Comparison of ENCODE assay signal across 23 cellular contexts in the genomic region with DNA sequence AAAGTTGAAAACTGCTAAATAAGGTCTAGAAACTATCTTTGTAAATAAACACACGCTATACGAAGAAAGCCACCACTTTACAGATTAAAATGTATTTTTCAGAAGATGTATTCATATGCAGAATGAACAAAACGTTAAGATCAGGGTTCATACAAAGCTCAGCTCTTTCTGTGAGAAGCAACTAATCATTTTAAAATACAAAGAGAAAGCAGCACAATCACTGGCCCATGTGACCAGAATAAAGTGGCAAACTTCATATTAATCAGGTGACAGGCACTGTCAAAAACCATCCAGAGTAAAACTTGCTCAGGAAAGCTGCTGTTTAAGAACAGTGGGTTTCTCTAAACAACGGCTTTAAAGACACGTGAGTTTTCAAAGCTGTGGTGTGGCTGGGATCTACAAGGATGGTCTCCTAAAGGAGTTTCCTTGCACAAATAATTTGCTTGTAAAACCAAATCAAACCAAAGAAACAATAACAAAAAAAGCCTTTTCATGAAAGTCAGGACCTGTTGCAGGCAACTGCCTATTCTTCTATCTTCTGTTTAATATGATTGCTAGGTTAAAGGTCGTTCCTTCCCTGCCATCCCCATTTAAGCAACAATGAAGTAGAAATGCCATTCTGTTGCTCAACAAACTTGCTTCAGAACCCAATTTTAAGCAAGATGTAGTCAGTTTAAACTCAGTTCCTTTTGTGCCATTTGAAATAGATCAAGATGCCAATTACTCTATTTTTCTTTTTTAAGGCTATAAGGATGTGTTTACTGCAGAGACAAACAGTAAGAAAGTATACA. TPM values are rescaled to one million over a fixed set of nuclear protein-coding genes. Genes with fewer than 3 reads are reported as not detected.
DNase-seq lines count a peak whose midpoint lies in the region; ATAC-seq and TF ChIP-seq lines count a peak whose summit lies in the region.
"Had no signal": no experiment of that assay in that cellular context is flagged by ENCODE, and none has a peak within 500 bp of the region (broad histone marks: within the 10 kb centered on the region; RNA-seq: fewer than 3 reads in every experiment).

No MANE protein-coding gene starts in this region.

- peaks cover 84% of the 10 kb centered on the region for H3K79me2 ChIP-seq in MM.1S (ENCODE audit: low read length)

- H3K4me3 ChIP-seq in MM.1S (ENCODE audit: low read length): no peak overlapping the region
- H3K4me3 ChIP-seq: tibial artery had no signal

- H3K4me1 ChIP-seq in MM.1S (ENCODE audit: low read length): peaks cover 13% of the 10 kb centered on the region; the same call in 1 of the 2 replicates

- DNase-seq in SIG-M5 treated with dmso at 0.1 percent for 504 hours (lab: John Stamatoyannopoulos, UW; ENCODE audit: unreplicated experiment): peak; percentile 24
- DNase-seq in SIG-M5 (lab: John Stamatoyannopoulos, UW): no peak
- DNase-seq in MM.1S: no peak
- DNase-seq in fibroblast of peridontal ligament (ENCODE audit: extremely low read depth): peak; percentile 40
- DNase-seq in pons (ENCODE audit: low spot score): peak; percentile 17
- no peak for DNase-seq in dermis blood vessel endothelial cell
- DNase-seq: activated CD4-positive, alpha-beta T cell treated with anti-CD3 and anti-CD28 coated beads for 1 hour; activated gamma-delta T cell treated with Interleukin-2 at 50 U/mL for 16 hours; aorta; cerebellar nuclear complex; effector memory CD8-positive, alpha-beta T cell; islet precursor cell; KG1; NCI-H1092 treated with DMSO at 0.1 percent for 48 hours; NCI-H2107; NCI-H510A treated with DMSO at 0.1 percent for 48 hours; right cardiac atrium; stimulated activated naive CD4-positive, alpha-beta T cell; T-helper 9 cell; tibial artery had no signal

- no peaks in the 10 kb centered on the region for H3K27me3 ChIP-seq in MM.1S (replicated peaks; ENCODE audit: insufficient read depth, low read length)
- H3K27me3 ChIP-seq: tibial artery had no signal

- H3K9ac ChIP-seq in MM.1S (ENCODE audit: low read length): no peak overlapping the region

- peaks cover 4% of the 10 kb centered on the region; the same call in 1 of the 2 replicates for H3K36me3 ChIP-seq in MM.1S (replicated peaks; ENCODE audit: insufficient read depth, low read length)

- no peak for TF ChIP-seq CTCF in MM.1S (IDR thresholded peaks at IDR 0.05; ENCODE audit: low read length)

- peak overlapping the region; percentile 2; the same call in 1 of the 2 replicates for H3K27ac ChIP-seq in MM.1S (ENCODE audit: low read length)
- H3K27ac ChIP-seq: C4-2B, tibial artery had no signal

- H3K9me2 ChIP-seq in MM.1S (replicated peaks; ENCODE audit: insufficient read depth, low read length): no peaks in the 10 kb centered on the region

- no peak overlapping the region for H2AFZ ChIP-seq in MM.1S (ENCODE audit: low read length)

- H4K20me1 ChIP-seq in MM.1S (ENCODE audit: insufficient read depth, low read length): no peaks in the 10 kb centered on the region

- no peaks in the 10 kb centered on the region for H3F3A ChIP-seq in MM.1S (ENCODE audit: insufficient read depth, low read length)

- no peak overlapping the region for H3K4me2 ChIP-seq in MM.1S (ENCODE audit: low read depth, low read length)

- ATAC-seq in HG02623 (IDR thresholded peaks at IDR 0.05; ENCODE audit: unreplicated experiment) (no peak), HG02840 (IDR thresholded peaks at IDR 0.05; ENCODE audit: low FRiP score, unreplicated experiment) (no peak)
- ATAC-seq: effector memory CD8-positive, alpha-beta T cell had no signal

- H3K9me3 ChIP-seq in MM.1S (replicated peaks; ENCODE audit: insufficient read depth, low read length): no peaks in the 10 kb centered on the region
- H3K9me3 ChIP-seq: tibial artery had no signal

RNA-seq across cellular contexts. Expression of a gene that starts 22.3 kb away (rescaled TPM):
- 86.1 and 95.8 TPM in 2 replicates for total RNA-seq in dermis blood vessel endothelial cell

Comparison
In these comparisons a context has a peak if more than half of its experiments do, and no peak if none do; other contexts are left out.
1. DNase-seq: peak in SIG-M5 treated with dmso at 0.1 percent for 504 hours (single experiment), fibroblast of peridontal ligament (single experiment) and pons (single experiment); none in SIG-M5 (single experiment), MM.1S (single experiment) and dermis blood vessel endothelial cell (single experiment).